1 cellular context compared by ENCODE assay signal in genomic region chr12:75508159-75508558, GRCh38.
TF ChIP-seq lines count a peak whose summit lies in the region.

No MANE protein-coding gene starts in this region.

TF ChIP-seq in HepG2, 621 proteins besides CTCF, POLR2A, EP300 and RAD21:
- no peak for TF ChIP-seq ZFP37 (CRISPR knock-in tag; IDR thresholded peaks at IDR 0.05; ENCODE audit: borderline replicate concordance)
- no peak for TF ChIP-seq ZNF703 (CRISPR knock-in tag; IDR thresholded peaks at IDR 0.05; ENCODE audit: borderline replicate concordance)
- no peak for TF ChIP-seq ATF2 (CRISPR knock-in tag; IDR thresholded peaks at IDR 0.05)
- no peak for TF ChIP-seq AHR (CRISPR knock-in tag; IDR thresholded peaks at IDR 0.05)
- TF ChIP-seq JARID2 (CRISPR knock-in tag; IDR thresholded peaks at IDR 0.05; ENCODE audit: insufficient replicate concordance): no peak
- no peak for TF ChIP-seq ATF1 (CRISPR knock-in tag; IDR thresholded peaks at IDR 0.05)
- TF ChIP-seq ARHGAP35 (CRISPR knock-in tag; IDR thresholded peaks at IDR 0.05; ENCODE audit: borderline replicate concordance): no peak
- TF ChIP-seq TOE1 (CRISPR knock-in tag; IDR thresholded peaks at IDR 0.05): no peak
- TF ChIP-seq THYN1 (CRISPR knock-in tag; IDR thresholded peaks at IDR 0.05; ENCODE audit: borderline replicate concordance, low read depth): no peak
